In the genomic region with DNA sequence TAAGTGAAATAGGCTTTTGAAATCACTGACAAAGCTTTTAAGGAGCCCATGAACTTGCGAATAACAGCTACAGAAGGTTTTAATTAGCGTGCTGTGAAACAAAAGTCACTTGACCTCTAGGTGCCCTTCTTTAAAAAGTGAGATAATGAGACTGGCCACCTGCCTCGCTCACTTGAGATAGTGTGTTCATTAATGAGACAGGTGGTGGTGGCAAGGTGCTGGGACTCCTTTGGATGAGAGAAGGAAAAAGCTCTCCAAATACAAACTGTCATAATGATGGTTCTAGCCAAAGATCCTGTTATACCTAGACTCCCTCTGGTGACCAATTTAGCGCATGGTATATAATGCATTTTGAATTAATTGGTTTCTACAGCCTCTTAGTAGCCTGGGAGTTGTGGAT, we compare ENCODE assay signal across 8 cellular contexts. TPM values are rescaled to one million over a fixed set of nuclear protein-coding genes. Genes with fewer than 3 reads are reported as not detected.
DNase-seq lines count a peak whose midpoint lies in the region; ATAC-seq and TF ChIP-seq lines count a peak whose summit lies in the region.

No MANE protein-coding gene starts in this region.

- peaks cover 16% of the 10 kb centered on the region for H3K27me3 Mint-ChIP-seq in HFFc6 (ENCODE audit: insufficient read depth)
- H3K27me3 Mint-ChIP-seq in stimulated activated naive CD8-positive, alpha-beta T cell treated with anti-CD3 and anti-CD28 coated beads, Interleukin-15, amount 100 ng/mL, for 72 hours, result no peaks in the 10 kb centered on the region

- peaks cover 6% of the 10 kb centered on the region; the same call in 1 of the 2 replicates for H3K4me1 Mint-ChIP-seq in HFFc6 (ENCODE audit: low read depth)
- no peaks in the 10 kb centered on the region for H3K4me1 Mint-ChIP-seq in stimulated activated naive CD8-positive, alpha-beta T cell treated with anti-CD3 and anti-CD28 coated beads, Interleukin-15, amount 100 ng/mL, for 72 hours

- H3K27ac Mint-ChIP-seq in HFFc6, result no peak overlapping the region
- no peak overlapping the region for H3K27ac Mint-ChIP-seq in stimulated activated naive CD8-positive, alpha-beta T cell treated with anti-CD3 and anti-CD28 coated beads, Interleukin-15, amount 100 ng/mL, for 72 hours

- no peak overlapping the region for H3K4me3 Mint-ChIP-seq in HFFc6
- H3K4me3 Mint-ChIP-seq in stimulated activated naive CD8-positive, alpha-beta T cell treated with anti-CD3 and anti-CD28 coated beads, Interleukin-15, amount 100 ng/mL, for 72 hours, result no peak overlapping the region

- peak; percentile 41 for DNase-seq in HFFc6
- peak; percentile 41 for DNase-seq in NCI-H2227 (lab: John Stamatoyannopoulos, UW; ENCODE audit: unreplicated experiment)
- peak; percentile 67 for DNase-seq in choroid plexus epithelial cell (ENCODE audit: low read depth)
- DNase-seq in retina, result peak; percentile 52
- no peak for DNase-seq in GDM1 (lab: John Stamatoyannopoulos, UW)
- no peak for DNase-seq in Ammon's horn (ENCODE audit: low spot score)
- DNase-seq in stimulated activated naive CD8-positive, alpha-beta T cell treated with anti-CD3 and anti-CD28 coated beads, Interleukin-15, amount 100 ng/mL, for 72 hours, result no peak

- ATAC-seq in HG02588 (IDR thresholded peaks at IDR 0.05; ENCODE audit: unreplicated experiment), result no peak
- no peak for ATAC-seq in stimulated activated naive CD8-positive, alpha-beta T cell treated with anti-CD3 and anti-CD28 coated beads, Interleukin-15, amount 100 ng/mL, for 72 hours

- no peaks in the 10 kb centered on the region for H3K36me3 Mint-ChIP-seq in HFFc6 (ENCODE audit: low read depth)

- H3K9me3 Mint-ChIP-seq in HFFc6, result no peaks in the 10 kb centered on the region
- H3K9me3 Mint-ChIP-seq in stimulated activated naive CD8-positive, alpha-beta T cell treated with anti-CD3 and anti-CD28 coated beads, Interleukin-15, amount 100 ng/mL, for 72 hours, result no peaks in the 10 kb centered on the region

- no peak overlapping the region for H3K4me3 ChIP-seq in choroid plexus epithelial cell (ENCODE audit: low read depth, low read length)

- TF ChIP-seq CTCF in HFFc6 (IDR thresholded peaks at IDR 0.05) (peak; percentile 68), choroid plexus epithelial cell (conservative IDR thresholded peaks at IDR 0.05; ENCODE audit: low read depth, low read length) (peak; percentile 66)

RNA-seq across cellular contexts. Expression of gene IREB2, which starts 22.7 kb away (rescaled TPM):
- 10 to 100 TPM; 35.8 to 42.5 (median 38.5) TPM for total RNA-seq in HFFc6 (2021; fragmentation: NEBNext Ultra II Directional; extraction: Animal tissue kit (Norgen Biotek cat#: 25700))

Comparison
In these comparisons a context has a peak if more than half of its experiments do, and no peak if none do; other contexts are left out.
1. DNase-seq: peak in HFFc6 (single experiment), NCI-H2227 (single experiment), choroid plexus epithelial cell (single experiment) and retina (single experiment); none in GDM1 (single experiment), Ammon's horn (single experiment) and stimulated activated naive CD8-positive, alpha-beta T cell treated with anti-CD3 and anti-CD28 coated beads, Interleukin-15, amount 100 ng/mL, for 72 hours (0 of 2).